19 cellular contexts compared by ENCODE assay signal in the genomic region with DNA sequence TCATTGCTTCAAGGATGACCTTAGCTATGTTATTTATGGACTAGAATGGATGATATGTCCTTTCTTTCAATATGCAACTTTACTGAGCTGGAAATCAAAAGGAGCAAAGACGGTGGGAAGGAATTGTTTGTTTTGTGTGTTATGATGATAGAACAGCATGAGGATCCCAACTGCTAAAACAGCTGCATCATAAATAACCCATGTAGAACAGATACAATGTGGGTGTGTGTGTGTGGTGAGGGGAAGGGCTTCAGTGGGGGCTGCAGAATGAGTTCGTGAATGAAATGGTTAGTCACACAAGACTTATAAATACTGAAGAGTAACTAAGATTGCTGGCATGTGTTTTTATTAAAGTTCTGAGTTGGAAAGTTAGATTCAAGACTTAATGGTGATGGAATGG.
"Had no signal": no experiment of that assay in that cellular context is flagged by ENCODE, and none has a peak within 500 bp of the region (broad histone marks: within the 10 kb centered on the region; RNA-seq: fewer than 3 reads in every experiment).

No MANE protein-coding gene starts in this region.

- H3K9me3 ChIP-seq: vagina had no signal

- ATAC-seq: esophagus mucosa; natural killer cell treated with Interleukin-12 subunit alpha and Interleukin-12 subunit beta and Interleukin-15 and Interleukin-18, amount 100 ng/mL, for 72 hours had no signal

- DNase-seq: activated CD4-positive, alpha-beta T cell treated with anti-CD3 and anti-CD28 coated beads, Interleukin-2, amount 50 U/mL, for 4 hours; activated gamma-delta T cell treated with Interleukin-2 at 50 U/mL for 16 hours; activated naive CD8-positive, alpha-beta T cell treated with anti-CD3 and anti-CD28 coated beads, Interleukin-2, amount 10 ng/mL, durations not matched to agents 7 days and 5 days; immature natural killer cell; mesendoderm; occipital lobe; stimulated activated CD4-positive, alpha-beta T cell treated with anti-CD3 and anti-CD28 coated beads, Interleukin-15, amount 100 ng/mL, for 24 hours; stimulated activated CD4-positive, alpha-beta T cell treated with anti-CD3 and anti-CD28 coated beads, Interleukin-2, amount 100 ng/mL, for 48 hours; SW 1271; T-helper 2 cell; trophoblast cell had no signal

- H3K36me3 Mint-ChIP-seq: activated naive CD8-positive, alpha-beta T cell treated with anti-CD3 and anti-CD28 coated beads, Interleukin-2, amount 10 ng/mL, durations not matched to agents 7 days and 5 days; immature natural killer cell; natural killer cell treated with Interleukin-12 subunit alpha and Interleukin-12 subunit beta and Interleukin-15 and Interleukin-18, amount 100 ng/mL, for 72 hours had no signal

- H3K27me3 Mint-ChIP-seq: stimulated activated naive CD8-positive, alpha-beta T cell treated with anti-CD3 and anti-CD28 coated beads, Interleukin-15, Interleukin-2, amounts not matched to agents 100 ng/mL and 50 ng/mL, for 24 hours had no signal

- H3K27ac ChIP-seq: coronary artery, skin epidermis, vagina had no signal

- H3K27me3 ChIP-seq: vagina had no signal

- H3K4me3 Mint-ChIP-seq: activated naive CD8-positive, alpha-beta T cell treated with anti-CD3 and anti-CD28 coated beads, Interleukin-2, amount 10 ng/mL, durations not matched to agents 7 days and 5 days; activated T-helper 1 cell treated with anti-CD3 and anti-CD28 coated beads, Interleukin-12 subunit alpha, Interleukin-12 subunit beta, Interleukin-2, Interleukin-4 antibody, amounts not matched to agents 30 ng/mL and 10 ng/mL and 1 ng/mL, durations not matched to agents 14 hours and 24 hours and 36 hours; central memory CD8-positive, alpha-beta T cell; immature natural killer cell; natural killer cell treated with Interleukin-12 subunit alpha and Interleukin-12 subunit beta and Interleukin-15 and Interleukin-18, amount 100 ng/mL, for 72 hours; stimulated activated naive CD8-positive, alpha-beta T cell treated with anti-CD3 and anti-CD28 coated beads, Interleukin-15, Interleukin-2, amounts not matched to agents 100 ng/mL and 50 ng/mL, for 24 hours had no signal

- H3K4me3 ChIP-seq: coronary artery, skin epidermis, vagina had no signal

- H3K9me3 Mint-ChIP-seq: activated naive CD8-positive, alpha-beta T cell treated with anti-CD3 and anti-CD28 coated beads, Interleukin-2, amount 10 ng/mL, durations not matched to agents 7 days and 5 days; activated T-helper 1 cell treated with anti-CD3 and anti-CD28 coated beads, Interleukin-12 subunit alpha, Interleukin-12 subunit beta, Interleukin-2, Interleukin-4 antibody, amounts not matched to agents 30 ng/mL and 10 ng/mL and 1 ng/mL, durations not matched to agents 14 hours and 24 hours and 36 hours; central memory CD8-positive, alpha-beta T cell; immature natural killer cell; natural killer cell treated with Interleukin-12 subunit alpha and Interleukin-12 subunit beta and Interleukin-15 and Interleukin-18, amount 100 ng/mL, for 72 hours had no signal

- H3K4me1 Mint-ChIP-seq: activated naive CD8-positive, alpha-beta T cell treated with anti-CD3 and anti-CD28 coated beads, Interleukin-2, amount 10 ng/mL, durations not matched to agents 7 days and 5 days; immature natural killer cell had no signal

- H3K27ac Mint-ChIP-seq: activated naive CD8-positive, alpha-beta T cell treated with anti-CD3 and anti-CD28 coated beads, Interleukin-2, amount 10 ng/mL, durations not matched to agents 7 days and 5 days; activated T-helper 1 cell treated with anti-CD3 and anti-CD28 coated beads, Interleukin-12 subunit alpha, Interleukin-12 subunit beta, Interleukin-2, Interleukin-4 antibody, amounts not matched to agents 30 ng/mL and 10 ng/mL and 1 ng/mL, durations not matched to agents 14 hours and 24 hours and 36 hours; immature natural killer cell; natural killer cell treated with Interleukin-12 subunit alpha and Interleukin-12 subunit beta and Interleukin-15 and Interleukin-18, amount 100 ng/mL, for 72 hours; stimulated activated naive CD8-positive, alpha-beta T cell treated with anti-CD3 and anti-CD28 coated beads, Interleukin-15, Interleukin-2, amounts not matched to agents 100 ng/mL and 50 ng/mL, for 24 hours had no signal

- H3K36me3 ChIP-seq: vagina had no signal
